ENCODE assay signal across 15 cellular contexts in the genomic region with DNA sequence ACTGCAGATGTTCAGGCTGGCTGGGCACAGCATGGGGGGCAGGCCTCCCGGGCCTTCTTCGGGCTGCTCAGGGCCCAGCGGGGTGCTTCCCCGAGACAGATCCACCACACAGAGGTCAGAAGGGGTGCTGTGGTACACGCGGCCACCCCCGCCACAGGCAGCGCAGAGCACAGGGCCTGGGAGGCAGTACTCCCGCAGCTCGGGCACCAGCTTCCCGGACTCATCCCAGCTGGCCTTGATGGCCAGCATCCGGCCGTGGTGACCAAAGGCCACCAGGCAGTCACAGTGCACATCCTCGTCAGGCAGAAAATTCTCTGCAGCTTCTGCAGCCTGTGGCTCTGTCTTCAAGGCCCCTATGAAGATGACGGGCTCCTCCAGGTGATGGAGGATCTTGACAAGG. TPM values are rescaled to one million over a fixed set of nuclear protein-coding genes. Genes with fewer than 3 reads are reported as not detected.
DNase-seq lines count a peak whose midpoint lies in the region; ATAC-seq and TF ChIP-seq lines count a peak whose summit lies in the region.
"Had no signal": no experiment of that assay in that cellular context is flagged by ENCODE, and none has a peak within 500 bp of the region (broad histone marks: within the 10 kb centered on the region; RNA-seq: fewer than 3 reads in every experiment).

No MANE protein-coding gene starts in this region.

- peaks cover 3% of the 10 kb centered on the region for H3K4me1 ChIP-seq in endodermal cell (ENCODE audit: control insufficient read depth, insufficient read depth, low read length)

- no peak overlapping the region for H3K27ac Mint-ChIP-seq in activated B cell treated with CpG ODN at 0.5 μM for 24 hours
- no peak overlapping the region for H3K27ac Mint-ChIP-seq in endodermal cell
- peak overlapping the region; percentile 18 for H3K27ac Mint-ChIP-seq in osteocyte (ENCODE audit: unreplicated experiment)

- H3K9ac ChIP-seq in endodermal cell (ENCODE audit: extremely low read depth, low read length, poor library complexity, severe bottlenecking), result no peak overlapping the region

- no peak for ATAC-seq in activated T-cell treated with anti-CD3 and anti-CD28 coated beads, Interleukin-2, amount 50 U/mL, for 4 hours
- no peak for ATAC-seq in activated B cell treated with CpG ODN at 0.5 μM for 24 hours (ENCODE audit: low read depth)
- no peak for ATAC-seq in GM19463 (IDR thresholded peaks at IDR 0.05; ENCODE audit: unreplicated experiment)
- ATAC-seq in GM21381 (IDR thresholded peaks at IDR 0.05; ENCODE audit: unreplicated experiment), result no peak

- no peak overlapping the region for H3K4me3 ChIP-seq in endodermal cell (ENCODE audit: low read length)
- H3K4me3 ChIP-seq: prostate gland had no signal

- H3K36me3 Mint-ChIP-seq in activated T-cell treated with anti-CD3 and anti-CD28 coated beads, Interleukin-2, amount 50 U/mL, for 4 hours (ENCODE audit: insufficient read depth), result peaks cover 14% of the 10 kb centered on the region
- H3K36me3 Mint-ChIP-seq in activated B cell treated with CpG ODN at 0.5 μM for 24 hours (ENCODE audit: low read depth) (peaks cover 55% of the 10 kb centered on the region), endodermal cell (ENCODE audit: low read depth) (peaks cover 36% of the 10 kb centered on the region), osteocyte (ENCODE audit: unreplicated experiment) (peaks cover 19% of the 10 kb centered on the region)

- 92 to 97% methylated on average over 10 to 15 of the region's 15 CpGs for WGBS in endodermal cell (ENCODE audit: insufficient coverage in 1 of 2, insufficient read length in 1 of 2), 2 experiments

- no peak for TF ChIP-seq CTCF in activated B cell treated with CpG ODN at 0.5 μM for 24 hours (IDR thresholded peaks at IDR 0.05)
- no peak for TF ChIP-seq CTCF in endodermal cell (conservative IDR thresholded peaks at IDR 0.05)
- TF ChIP-seq CTCF in osteocyte (IDR thresholded peaks at IDR 0.05), result no peak

- H3K27me3 Mint-ChIP-seq in activated T-cell treated with anti-CD3 and anti-CD28 coated beads, Interleukin-2, amount 50 U/mL, for 4 hours (ENCODE audit: low read depth), result no peaks in the 10 kb centered on the region
- H3K27me3 Mint-ChIP-seq in activated B cell treated with CpG ODN at 0.5 μM for 24 hours (no peaks in the 10 kb centered on the region), endodermal cell (ENCODE audit: insufficient read depth) (no peaks in the 10 kb centered on the region), osteocyte (ENCODE audit: unreplicated experiment) (no peaks in the 10 kb centered on the region)

- H3K36me3 ChIP-seq in endodermal cell (ENCODE audit: control insufficient read depth, insufficient read depth, low read length), result peaks cover 25% of the 10 kb centered on the region

- H3K4me3 Mint-ChIP-seq in activated T-cell treated with anti-CD3 and anti-CD28 coated beads, Interleukin-2, amount 50 U/mL, for 4 hours, result peak overlapping the region; percentile 88
- H3K4me3 Mint-ChIP-seq in activated B cell treated with CpG ODN at 0.5 μM for 24 hours (peak overlapping the region; percentile 91), endodermal cell (peak overlapping the region; percentile 79), osteocyte (ENCODE audit: unreplicated experiment) (peak overlapping the region; percentile 85)

- no peaks in the 10 kb centered on the region for H3K27me3 ChIP-seq in endodermal cell (ENCODE audit: control insufficient read depth, insufficient read depth, low read length, poor library complexity, severe bottlenecking)

- intact Hi-C loops in activated B cell treated with CpG ODN at 0.5 μM for 24 hours (cut with micrococcal nuclease), result loop anchor here (5.0 kb wide), 2 partner anchors 253 to 298 kb away; a partner anchor contains a TSS

- no peak for DNase-seq in activated T-cell treated with anti-CD3 and anti-CD28 coated beads, Interleukin-2, amount 50 U/mL, for 4 hours
- DNase-seq in activated T-cell treated with anti-CD3 and anti-CD28 coated beads, Interleukin-2, amount 50 U/mL, for 1 hour, result no peak
- no peak for DNase-seq in activated B cell treated with CpG ODN at 0.5 μM for 24 hours
- no peak for DNase-seq in endodermal cell
- no peak for DNase-seq in osteocyte (ENCODE audit: extremely low spot score, unreplicated experiment)
- no peak for DNase-seq in NCI-H774 (lab: John Stamatoyannopoulos, UW)
- DNase-seq: activated CD4-positive, alpha-beta T cell treated with anti-CD3 and anti-CD28 coated beads for 48 hours; dermis blood vessel endothelial cell; NCI-H1105; NCI-H446 treated with DMSO at 0.1 percent for 48 hours; OCI-M1; SW 1271 had no signal

- H3K9me3 Mint-ChIP-seq in activated T-cell treated with anti-CD3 and anti-CD28 coated beads, Interleukin-2, amount 50 U/mL, for 4 hours, result no peaks in the 10 kb centered on the region
- H3K9me3 Mint-ChIP-seq in activated B cell treated with CpG ODN at 0.5 μM for 24 hours, result no peaks in the 10 kb centered on the region
- H3K9me3 Mint-ChIP-seq in endodermal cell, result no peaks in the 10 kb centered on the region
- no peaks in the 10 kb centered on the region for H3K9me3 Mint-ChIP-seq in osteocyte (ENCODE audit: unreplicated experiment)

- H3K9me3 ChIP-seq in endodermal cell (ENCODE audit: control insufficient read depth, low read length), result no peaks in the 10 kb centered on the region
- H3K9me3 ChIP-seq: prostate gland had no signal

- peaks cover 34% of the 10 kb centered on the region for H3K4me1 Mint-ChIP-seq in activated T-cell treated with anti-CD3 and anti-CD28 coated beads, Interleukin-2, amount 50 U/mL, for 4 hours (ENCODE audit: low read depth)
- peaks cover 41% of the 10 kb centered on the region for H3K4me1 Mint-ChIP-seq in activated B cell treated with CpG ODN at 0.5 μM for 24 hours
- H3K4me1 Mint-ChIP-seq in endodermal cell, result peaks cover 10% of the 10 kb centered on the region
- H3K4me1 Mint-ChIP-seq in osteocyte (ENCODE audit: unreplicated experiment), result peaks cover 42% of the 10 kb centered on the region

- POLR2A ChIA-PET in activated B cell treated with CpG ODN at 0.5 μM for 24 hours (lab: Charles Lee), result interaction anchor here (8.1 kb wide), 1 partner anchor 36 kb away, joined by 188 read pairs; a partner anchor contains a TSS

- CTCF ChIA-PET in activated B cell treated with CpG ODN at 0.5 μM for 24 hours (lab: Charles Lee), result interaction anchor here (0.6 to 2.7 kb wide), 2 partner anchors 31 to 1449 kb away, joined by 3 to 7 read pairs; no protein-coding TSS in a partner anchor

- H3K27ac ChIP-seq in endodermal cell (ENCODE audit: low read depth, low read length), result no peak overlapping the region
- H3K27ac ChIP-seq: prostate gland had no signal

RNA-seq across cellular contexts. Expression of a gene that starts 1.9 kb away (rescaled TPM):
- total RNA-seq in activated T-cell treated with anti-CD3 and anti-CD28 coated beads, Interleukin-2, amount 50 U/mL, for 4 hours, result 10 to 100 TPM; 59.3 to 63.3 (median 61.6) TPM
- total RNA-seq in activated B cell treated with CpG ODN at 0.5 μM for 24 hours, result 42.6 and 48.2 TPM in 2 replicates
- total RNA-seq in endodermal cell, result 10 to 100 TPM; 34.5 to 39.5 TPM
- 25.9 TPM for polyA plus RNA-seq in endodermal cell (2013, experiment 1 of 2)
- polyA plus RNA-seq in endodermal cell (2013, experiment 2 of 2), result 24.1 TPM
- 63.0 and 64.6 TPM in 2 replicates for total RNA-seq in osteocyte

RNA-seq across cellular contexts. Expression of a gene that starts 22.1 kb away (rescaled TPM):
- total RNA-seq in activated T-cell treated with anti-CD3 and anti-CD28 coated beads, Interleukin-2, amount 50 U/mL, for 4 hours, result under 1 TPM in 2 of 3 donors, not detected in 1; 0.33 to 0.58 TPM
- total RNA-seq in activated B cell treated with CpG ODN at 0.5 μM for 24 hours (3.2 and 5.5 TPM in 2 replicates), endodermal cell (1 to 10 TPM; 1.0 to 1.8 TPM), osteocyte (3.0 and 3.7 TPM in 2 replicates)
- 0.50 TPM for polyA plus RNA-seq in endodermal cell (2013, experiment 1 of 2)
- polyA plus RNA-seq in endodermal cell (2013, experiment 2 of 2), result 0.46 TPM

RNA-seq across cellular contexts. Expression of a gene that starts 37.7 kb away (rescaled TPM):
- 1,000 to 10,000 TPM; 3,953 to 4,676 (median 4,016) TPM for total RNA-seq in activated T-cell treated with anti-CD3 and anti-CD28 coated beads, Interleukin-2, amount 50 U/mL, for 4 hours
- total RNA-seq in activated B cell treated with CpG ODN at 0.5 μM for 24 hours, result 2,863 and 2,949 TPM in 2 replicates
- 1,000 to 10,000 TPM; 4,461 to 5,616 TPM for total RNA-seq in endodermal cell
- 4,463 TPM for polyA plus RNA-seq in endodermal cell (2013, experiment 1 of 2)
- 3,951 TPM for polyA plus RNA-seq in endodermal cell (2013, experiment 2 of 2)
- total RNA-seq in osteocyte, result 4,236 and 4,267 TPM in 2 replicates
